ENCODE assay signal across 12 cellular contexts in genomic region chr10:71463111-71463510, GRCh38.
DNase-seq lines count a peak whose midpoint lies in the region.
"Had no signal": no experiment of that assay in that cellular context is flagged by ENCODE, and none has a peak within 500 bp of the region (broad histone marks: within the 10 kb centered on the region; RNA-seq: fewer than 3 reads in every experiment).

No MANE protein-coding gene starts in this region.

- DNase-seq in NCI-H1694 treated with DMSO at 0.1 percent for 48 hours (lab: John Stamatoyannopoulos, UW) (peak; percentile 34), cerebellar nuclear complex (lab: John Stamatoyannopoulos, UW) (peak; percentile 82 to 89), neuronal stem cell (ENCODE audit: low spot score) (no peak), pons (ENCODE audit: low spot score) (no peak), NCI-H748 (lab: John Stamatoyannopoulos, UW; ENCODE audit: unreplicated experiment) (no peak)
- DNase-seq in activated naive CD4-positive, alpha-beta T cell (lab: John Stamatoyannopoulos, UW), result no peak
- DNase-seq: Calu3; CD4-positive, alpha-beta memory T cell; COR-L47; GM23248; H7; HCEC 1CT had no signal

- no CpG with 5 or more reads among the region's 7 CpGs for WGBS in neuronal stem cell (ENCODE audit: extremely low coverage in 2 of 2, insufficient read length in 2 of 2, insufficient replicate concordance in 1 of 2), 2 donors

- H3K27me3 ChIP-seq in neuronal stem cell (ENCODE audit: control insufficient read depth in 3 of 3, insufficient read depth in 3 of 3, low read depth in 1 of 3, low read length in 3 of 3), result no peaks in the 10 kb centered on the region

- H3K14ac ChIP-seq in neuronal stem cell (ENCODE audit: low read length), result no peak overlapping the region

- no peak overlapping the region for H3K18ac ChIP-seq in neuronal stem cell (ENCODE audit: low read length)

- no peak overlapping the region for H3K4me3 ChIP-seq in neuronal stem cell (ENCODE audit: low read length in 2 of 2)
- H3K4me3 ChIP-seq: GM23248 had no signal

- no peak overlapping the region for H4K8ac ChIP-seq in neuronal stem cell (ENCODE audit: low read depth, low read length)

- no peak overlapping the region for H2BK120ac ChIP-seq in neuronal stem cell (ENCODE audit: low read depth, low read length)

- no peak overlapping the region for H3K23ac ChIP-seq in neuronal stem cell (ENCODE audit: low read depth, low read length, poor library complexity)

- H2AFZ ChIP-seq in neuronal stem cell (ENCODE audit: low read length), result no peak overlapping the region
- H2AFZ ChIP-seq: GM23248 had no signal

- H3K4me1 ChIP-seq in neuronal stem cell (ENCODE audit: control insufficient read depth in 2 of 2, insufficient read depth in 1 of 2, low read depth in 1 of 2, low read length in 2 of 2), result no peaks in the 10 kb centered on the region

- no peak overlapping the region for H3K27ac ChIP-seq in neuronal stem cell (replicated peaks; ENCODE audit: low read length)
- H3K27ac ChIP-seq: GM23248 had no signal

- peaks cover 0 to 3% of the 10 kb centered on the region in 2 donors for H3K9me3 ChIP-seq in neuronal stem cell (replicated peaks in 1 of 2; ENCODE audit: control insufficient read depth in 2 of 2, insufficient read depth in 1 of 2, low read depth in 1 of 2, low read length in 2 of 2)

- H2AK5ac ChIP-seq in neuronal stem cell (ENCODE audit: low read depth, low read length), result peak overlapping the region; percentile 53

- H3K36me3 ChIP-seq in neuronal stem cell (replicated peaks in 1 of 2; ENCODE audit: control insufficient read depth in 2 of 2, insufficient read depth in 2 of 2, low read length in 2 of 2), result no peaks in the 10 kb centered on the region

- H3K4ac ChIP-seq in neuronal stem cell (ENCODE audit: low read length), result no peak overlapping the region

- no peak overlapping the region for H3K4me2 ChIP-seq in neuronal stem cell (ENCODE audit: insufficient read depth, low read length, poor library complexity, severe bottlenecking)

- no peak overlapping the region for H2BK12ac ChIP-seq in neuronal stem cell (ENCODE audit: low read length)

- no peak overlapping the region for H4K91ac ChIP-seq in neuronal stem cell (ENCODE audit: low read depth, low read length, poor library complexity)

- no peak overlapping the region for H3K9ac ChIP-seq in neuronal stem cell (ENCODE audit: low read depth, low read length, poor library complexity)
- H3K9ac ChIP-seq: GM23248 had no signal

- no peak overlapping the region for H2BK15ac ChIP-seq in neuronal stem cell (ENCODE audit: low read length)

- no peaks in the 10 kb centered on the region for H3K79me1 ChIP-seq in neuronal stem cell (ENCODE audit: low read depth, low read length)

- H2BK5ac ChIP-seq in neuronal stem cell (ENCODE audit: low read length), result no peak overlapping the region

Comparison
In these comparisons a context has a peak if more than half of its experiments do, and no peak if none do; other contexts are left out.
1. DNase-seq: peak in NCI-H1694 treated with DMSO at 0.1 percent for 48 hours (single experiment) and cerebellar nuclear complex (2 of 2); none in neuronal stem cell (single experiment), pons (single experiment), NCI-H748 (single experiment) and activated naive CD4-positive, alpha-beta T cell (0 of 4).